1 cellular context compared by ENCODE assay signal in genomic region chrX:135973548-135974278, GRCh38.
A peak's percentile ranks its signal among the peaks of the same experiment; 100 is the strongest.
TF ChIP-seq lines count a peak whose summit lies in the region.

TSS of gene MMGT1 (minus strand) at chrX:135973988. CDS start at chrX:135973675, 313 bp downstream.

TF ChIP-seq in K562, 482 proteins besides CTCF, POLR2A, EP300 and RAD21 (continued from another document and continues in another):
- no peak for TF ChIP-seq ZC3H4 (CRISPR knock-in tag; IDR thresholded peaks at IDR 0.05; ENCODE audit: borderline replicate concordance)
- peak; percentile 43 for TF ChIP-seq TAF1 (IDR thresholded peaks at IDR 0.05; ENCODE audit: control insufficient read depth, extremely low read depth, insufficient read depth, low read length, severe bottlenecking)
- peak; percentile 50; the same call in 1 of the 2 replicates for TF ChIP-seq MAX (CRISPR knock-in tag; IDR thresholded peaks at IDR 0.05)
- TF ChIP-seq TOE1 (IDR thresholded peaks at IDR 0.05; ENCODE audit: borderline replicate concordance), result peak; percentile 52; the same call in 1 of the 2 replicates
- TF ChIP-seq TOE1 (CRISPR knock-in tag; IDR thresholded peaks at IDR 0.05; ENCODE audit: borderline replicate concordance, low read depth), result no peak
- TF ChIP-seq SIN3B (IDR thresholded peaks at IDR 0.05; ENCODE audit: low read depth), result peak; percentile 88
- TF ChIP-seq CREM (IDR thresholded peaks at IDR 0.05; ENCODE audit: low read depth), result peak; percentile 96
- TF ChIP-seq ELK1 (CRISPR knock-in tag; IDR thresholded peaks at IDR 0.05), result no peak
- TF ChIP-seq ZNF274 (IDR thresholded peaks at IDR 0.05; ENCODE audit: borderline replicate concordance, low read depth, low read length), result no peak
- no peak for TF ChIP-seq HMGXB4 (CRISPR knock-in tag; IDR thresholded peaks at IDR 0.05)
- TF ChIP-seq ZNF212 (CRISPR knock-in tag; IDR thresholded peaks at IDR 0.05), result no peak
- 0 out of 2 replicates have a peak, but pooled peaks have one; percentile 43 for TF ChIP-seq ETV5 (CRISPR knock-in tag; IDR thresholded peaks at IDR 0.05; ENCODE audit: low read depth)
- 0 out of 2 replicates have a peak, but pooled peaks have one; percentile 49 for TF ChIP-seq TARDBP (IDR thresholded peaks at IDR 0.05)
- TF ChIP-seq MAZ (CRISPR knock-in tag; conservative IDR thresholded peaks at IDR 0.05 in 1 of 2, IDR thresholded peaks at IDR 0.05 in 1 of 2), result peak; percentile 45 to 52; a peak in 2 of 4 replicates
- no peak for TF ChIP-seq PTBP1 (IDR thresholded peaks at IDR 0.05; ENCODE audit: low read depth, low read length)
- no peak for TF ChIP-seq ZNF740 (CRISPR knock-in tag; IDR thresholded peaks at IDR 0.05)
- TF ChIP-seq ZNF740 (tag; IDR thresholded peaks at IDR 0.05), result no peak
- peak; percentile 100 for TF ChIP-seq ATF3 (IDR thresholded peaks at IDR 0.05)
- peak; percentile 78 for TF ChIP-seq ATF3 (CRISPR knock-in tag; conservative IDR thresholded peaks at IDR 0.05)
- peak; percentile 51; the same call in 1 of the 2 replicates for TF ChIP-seq ELF1 (tag; IDR thresholded peaks at IDR 0.05)
- TF ChIP-seq CTCFL (IDR thresholded peaks at IDR 0.05; ENCODE audit: borderline replicate concordance, insufficient read depth, low read depth, low read length, poor library complexity, severe bottlenecking), result no peak
- TF ChIP-seq GATAD2B (IDR thresholded peaks at IDR 0.05; ENCODE audit: borderline replicate concordance), result no peak
- no peak for TF ChIP-seq GABPB2 (CRISPR knock-in tag; conservative IDR thresholded peaks at IDR 0.05)
- TF ChIP-seq HDAC1 (IDR thresholded peaks at IDR 0.05), result peak in 1 of 2 experiments; percentile 77; a peak in 2 of 4 replicates
- no peak for TF ChIP-seq FOXP1 (CRISPR knock-in tag; IDR thresholded peaks at IDR 0.05)
- no peak for TF ChIP-seq MEF2A (IDR thresholded peaks at IDR 0.05; ENCODE audit: control insufficient read depth, low read depth, low read length)
- TF ChIP-seq PURB (CRISPR knock-in tag; IDR thresholded peaks at IDR 0.05; ENCODE audit: low read depth), result no peak
- TF ChIP-seq GATA2 (CRISPR knock-in tag; IDR thresholded peaks at IDR 0.05), result no peak
- TF ChIP-seq ZNF175 (CRISPR knock-in tag; IDR thresholded peaks at IDR 0.05; ENCODE audit: low read depth), result no peak
- peak; percentile 72 for TF ChIP-seq ZBTB12 (CRISPR knock-in tag; IDR thresholded peaks at IDR 0.05)
- TF ChIP-seq RB1 (IDR thresholded peaks at IDR 0.05; ENCODE audit: low read depth), result no peak; the same call in none of the 2 replicates
- TF ChIP-seq POLR2B (IDR thresholded peaks at IDR 0.05; ENCODE audit: low read depth, partially characterized antibody), result peak; percentile 71
- no peak for TF ChIP-seq CEBPZ (IDR thresholded peaks at IDR 0.05; ENCODE audit: borderline replicate concordance, low read depth, low read length)
- TF ChIP-seq AFF1 (IDR thresholded peaks at IDR 0.05; ENCODE audit: low read depth in 1 of 2, partially characterized antibody in 2 of 2), result peak in 1 of 2 experiments; percentile 35
- TF ChIP-seq KDM1A (IDR thresholded peaks at IDR 0.05), result no peak
- TF ChIP-seq ADNP (tag; IDR thresholded peaks at IDR 0.05), result no peak
- TF ChIP-seq NCOR1 (IDR thresholded peaks at IDR 0.05), result peak; percentile 22; the same call in 1 of the 2 replicates
- TF ChIP-seq NRF1 (conservative IDR thresholded peaks at IDR 0.05 in 1 of 2, IDR thresholded peaks at IDR 0.05 in 1 of 2), result peak; percentile 54 to 62; a peak in 3 of 4 replicates
- TF ChIP-seq BACH1 (tag; IDR thresholded peaks at IDR 0.05), result no peak
- TF ChIP-seq FIP1L1 (IDR thresholded peaks at IDR 0.05; ENCODE audit: low read depth, low read length, poor library complexity, severe bottlenecking), result no peak
- TF ChIP-seq HDAC2 (IDR thresholded peaks at IDR 0.05), result peak; percentile 51; the same call in 1 of the 2 replicates
- TF ChIP-seq MEF2D (tag; conservative IDR thresholded peaks at IDR 0.05; ENCODE audit: low read depth), result no peak
- no peak for TF ChIP-seq PRPF4 (IDR thresholded peaks at IDR 0.05; ENCODE audit: insufficient read depth, low read depth, low read length, poor library complexity, severe bottlenecking)
- TF ChIP-seq TAF9B (IDR thresholded peaks at IDR 0.05; ENCODE audit: partially characterized antibody), result peak; percentile 55
- TF ChIP-seq RUNX1 (IDR thresholded peaks at IDR 0.05; ENCODE audit: low read depth), result no peak
- TF ChIP-seq ZNF785 (CRISPR knock-in tag; IDR thresholded peaks at IDR 0.05), result no peak
- TF ChIP-seq MBD2 (IDR thresholded peaks at IDR 0.05; ENCODE audit: borderline replicate concordance, low read depth), result no peak
